ENCODE assay signal across 8 cellular contexts in genomic region chr7:37916673-37917660, GRCh38. TPM values are rescaled to one million over a fixed set of nuclear protein-coding genes. Genes with fewer than 3 reads are reported as not detected.
DNase-seq lines count a peak whose midpoint lies in the region; ATAC-seq and TF ChIP-seq lines count a peak whose summit lies in the region.

Gene SFRP4 (minus strand): TSS chr7:37916817. CDS start chr7:37916537, 280 bp downstream.

- TF ChIP-seq CTCF in psoas muscle (IDR thresholded peaks at IDR 0.05) = peak; percentile 77

- H3K4me3 ChIP-seq in psoas muscle = peak within 1 kb of the TSS; percentile 64

- H3K27me3 ChIP-seq in psoas muscle (ENCODE audit: insufficient read depth in 3 of 3, low read length in 2 of 3) = peaks cover 0 to 5% (median 0%) of the 10 kb centered on the region in 3 donors

- H3K9me3 ChIP-seq in psoas muscle = no peaks in the 10 kb centered on the region

- no peaks in the 10 kb centered on the region for H3K4me1 ChIP-seq in psoas muscle

- H3K36me3 ChIP-seq in psoas muscle (ENCODE audit: insufficient read depth in 1 of 2, low read depth in 1 of 2) = no peaks in the 10 kb centered on the region

- 0 to 1% (median 1%) methylated on average over 46 of the region's 46 CpGs for WGBS in psoas muscle, 3 donors

- ATAC-seq in HG02798 (IDR thresholded peaks at IDR 0.05; ENCODE audit: poor library complexity, unreplicated experiment) (peak; percentile 43), psoas muscle (peak; percentile 31 to 61 (median 46))

- intact Hi-C loops in psoas muscle (cut with DNase I) = loop anchor here (5.0 to 10.0 kb wide), 4 partner anchors 88 to 305 kb away; partner anchors contain the start of gene STARD3NL (in 2 of the 2)

- peak within 1 kb of the TSS; percentile 20 for H3K27ac ChIP-seq in psoas muscle

- DNase-seq in NOMO-1 (lab: John Stamatoyannopoulos, UW; ENCODE audit: unreplicated experiment in 2 of 2) (peak; percentile 13 to 28), NOMO-1 treated with dmso at 0.1 percent for 144 hours (lab: John Stamatoyannopoulos, UW; ENCODE audit: unreplicated experiment) (no peak), NCI-H524 (lab: John Stamatoyannopoulos, UW) (peak; percentile 50 to 73), astrocyte of the hippocampus (ENCODE audit: low read depth, low spot score) (peak; percentile 89), hepatic stellate cell (ENCODE audit: low spot score) (peak; percentile 39), psoas muscle (peak; percentile 80 to 84), OCI-M2 (lab: John Stamatoyannopoulos, UW; ENCODE audit: unreplicated experiment) (no peak)

RNA-seq across cellular contexts. Expression of gene SFRP4, which starts in this region (rescaled TPM):
- total RNA-seq in psoas muscle = 1 to 10 TPM in 2 of 4 donors, under 1 TPM in 2; 0.36 to 2.0 (median 1.1) TPM
- under 1 TPM; 0.38 to 0.42 (median 0.41) TPM for polyA plus RNA-seq in psoas muscle

Comparison
In these comparisons a context has a peak if more than half of its experiments do, and no peak if none do; other contexts are left out.
1. DNase-seq: peak in NOMO-1 (2 of 2), NCI-H524 (2 of 2), astrocyte of the hippocampus (single experiment), hepatic stellate cell (single experiment) and psoas muscle (2 of 2); none in NOMO-1 treated with dmso at 0.1 percent for 144 hours (single experiment) and OCI-M2 (single experiment).